Comparison of ENCODE assay signal across 1 cellular context in the genomic region with DNA sequence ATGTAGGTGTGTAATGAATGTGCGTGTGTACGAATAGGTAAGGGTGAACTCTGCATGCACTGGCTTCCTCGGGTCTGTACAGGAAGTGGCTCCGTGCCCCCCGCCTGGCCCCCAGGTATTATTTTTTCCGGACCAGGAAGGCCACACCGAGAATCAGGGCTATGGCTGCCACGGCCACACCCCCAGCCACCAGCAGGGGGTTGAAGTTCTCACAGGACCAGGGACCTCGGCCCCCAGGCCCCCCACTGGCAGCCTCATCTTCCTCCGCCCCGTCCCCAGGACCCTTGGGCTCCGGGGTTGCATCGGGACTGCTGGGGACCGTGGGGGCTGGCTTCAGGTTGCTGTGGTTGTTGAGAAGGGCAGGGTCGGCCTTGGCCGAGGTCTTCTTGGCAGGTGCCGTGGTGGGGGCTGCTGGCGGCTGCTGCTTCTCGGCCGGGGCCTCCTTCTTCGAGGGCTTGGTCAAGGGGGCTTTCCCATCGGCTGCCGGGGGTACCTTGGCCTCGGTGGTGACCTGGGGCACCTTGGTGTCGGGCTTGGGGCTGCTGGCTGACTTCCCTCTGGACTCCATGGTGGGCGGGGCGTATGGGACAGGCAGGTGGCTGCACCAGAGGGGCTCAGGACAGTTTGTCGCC.
A peak's percentile ranks its signal among the peaks of the same experiment; 100 is the strongest.
TF ChIP-seq lines count a peak whose summit lies in the region.

No MANE protein-coding gene starts in this region.

TF ChIP-seq in GM12878, 131 proteins besides CTCF, POLR2A, EP300 and RAD21:
- TF ChIP-seq CHD1 (IDR thresholded peaks at IDR 0.05; ENCODE audit: low read depth, low read length) (no peak), MYC (IDR thresholded peaks at IDR 0.05; ENCODE audit: insufficient read depth, insufficient read length, insufficient replicate concordance, low read length, severe bottlenecking) (no peak), SUPT20H (IDR thresholded peaks at IDR 0.05; ENCODE audit: borderline replicate concordance, control insufficient read depth, low read depth, low read length) (no peak), YY1 (IDR thresholded peaks at IDR 0.05; ENCODE audit: low read depth, low read length) (0 out of 2 replicates have a peak, but pooled peaks have one; percentile 9), ZNF24 (IDR thresholded peaks at IDR 0.05) (no peak), TCF3 (IDR thresholded peaks at IDR 0.05; ENCODE audit: borderline replicate concordance, insufficient read depth, low read depth, low read length) (no peak)
